Comparison of ENCODE assay signal across 22 cellular contexts in the genomic region with DNA sequence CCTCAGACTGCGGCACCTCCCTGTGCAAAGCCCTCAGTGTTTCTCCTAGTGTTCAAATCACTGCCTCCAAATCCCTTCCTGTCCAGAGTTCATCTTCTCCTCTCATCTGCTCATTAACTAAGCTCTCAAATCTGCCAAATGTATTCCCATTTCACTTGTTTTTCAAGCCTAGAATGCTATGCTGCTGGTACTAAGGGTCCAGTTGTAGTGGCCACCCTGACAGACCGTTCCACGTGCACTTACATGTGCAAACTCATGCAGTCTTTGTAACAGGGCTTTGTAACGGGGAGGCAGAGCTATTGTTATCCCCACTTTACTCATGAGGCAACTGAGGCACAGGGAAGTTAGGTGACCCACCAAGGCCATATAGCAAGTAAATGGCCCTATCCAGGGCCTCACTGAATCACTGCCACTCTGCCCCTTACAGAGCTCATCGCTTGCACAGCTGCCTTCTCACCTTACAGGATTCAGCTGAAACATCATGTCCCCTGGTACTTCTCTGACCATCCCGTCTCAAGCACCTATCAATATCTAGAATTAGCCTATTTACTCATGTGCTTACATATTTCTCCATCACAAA.
"Had no signal": no experiment of that assay in that cellular context is flagged by ENCODE, and none has a peak within 500 bp of the region (broad histone marks: within the 10 kb centered on the region; RNA-seq: fewer than 3 reads in every experiment).

No MANE protein-coding gene starts in this region.

- H3K36me3 ChIP-seq: SJSA1 had no signal

- DNase-seq: KBM-7, NCI-H1092, NCI-H1105 treated with DMSO at 0.1 percent for 48 hours, NCI-H1417 treated with DMSO at 0.1 percent for 48 hours, NCI-H146, NCI-H1694 treated with DMSO at 0.1 percent for 48 hours, NCI-H1930, NCI-H2081, NCI-H2107, NCI-H2227 treated with DMSO at 0.1 percent for 48 hours, NCI-H446, NCI-H510A, NCI-H524 treated with DMSO at 0.1 percent for 48 hours, NCI-H69, NCI-H774, Right ventricle myocardium superior, RPMI8226, SIG-M5 had no signal

- H3K9me3 ChIP-seq: SJSA1 had no signal

- H3K4me3 ChIP-seq: SJSA1, SK-N-MC had no signal

- H3K27me3 ChIP-seq: SJSA1 had no signal

- H3K4me1 ChIP-seq: SJSA1 had no signal

- FAIRE-seq: RCC 7860 had no signal

- H3K27ac ChIP-seq: HL-60, SJSA1, SK-N-MC had no signal
